Comparison of ENCODE assay signal across 15 cellular contexts in genomic region chr13:49399801-49400472, GRCh38. TPM values are rescaled to one million over a fixed set of nuclear protein-coding genes. Genes with fewer than 3 reads are reported as not detected.
DNase-seq lines count a peak whose midpoint lies in the region; ATAC-seq, FAIRE-seq and TF ChIP-seq lines count a peak whose summit lies in the region.
"Had no signal": no experiment of that assay in that cellular context is flagged by ENCODE, and none has a peak within 500 bp of the region (broad histone marks: within the 10 kb centered on the region; RNA-seq: fewer than 3 reads in every experiment).

No MANE protein-coding gene starts in this region.

- POLR2A ChIA-PET in HepG2 (lab: Yijun Ruan, JAX): no interaction called here

- H4K20me1 ChIP-seq in Karpas-422 (ENCODE audit: insufficient read depth, low read depth, low read length) (no peaks in the 10 kb centered on the region), astrocyte (ENCODE audit: insufficient read depth, low read length) (no peaks in the 10 kb centered on the region), HepG2 (ENCODE audit: insufficient read depth, low read length) (no peaks in the 10 kb centered on the region)

- FAIRE-seq in astrocyte (lab: Jason Lieb, UNC) (no peak), HepG2 (lab: Jason Lieb, UNC) (no peak)

- H3K9me3 Mint-ChIP-seq in astrocyte (ENCODE audit: unreplicated experiment): peaks cover 4% of the 10 kb centered on the region

- H3K27me3 Mint-ChIP-seq in astrocyte (ENCODE audit: low read depth, unreplicated experiment): no peaks in the 10 kb centered on the region

- no peaks in the 10 kb centered on the region for H3K9me2 ChIP-seq in Karpas-422 (replicated peaks; ENCODE audit: insufficient read depth, low read length)
- H3K9me2 ChIP-seq: SK-N-SH had no signal

- intact Hi-C loops in left colon (cut with DNase I, micrococcal nuclease): no loop called here
- intact Hi-C loops in HepG2 (cut with micrococcal nuclease; ENCODE audit: unreplicated experiment): no loop called here

- TF ChIP-seq EP300 in HepG2 (IDR thresholded peaks at IDR 0.05; ENCODE audit: low read depth in 2 of 2, low read length in 2 of 2) (no peak), HepG2 (CRISPR knock-in tag; IDR thresholded peaks at IDR 0.05; ENCODE audit: borderline replicate concordance) (no peak)

- H3K4me1 ChIP-seq in Karpas-422 (ENCODE audit: low read length) (peaks cover 40% of the 10 kb centered on the region), astrocyte (ENCODE audit: insufficient read depth, low read length) (peaks cover 3% of the 10 kb centered on the region), HepG2 (ENCODE audit: insufficient read depth, low read length) (no peaks in the 10 kb centered on the region)
- H3K4me1 ChIP-seq: BE2C had no signal

- peaks cover 6% of the 10 kb centered on the region; the same call in 1 of the 2 replicates for H3K9me3 ChIP-seq in Karpas-422 (ENCODE audit: low read length)
- no peaks in the 10 kb centered on the region for H3K9me3 ChIP-seq in astrocyte (ENCODE audit: insufficient read depth, low read depth, low read length)
- H3K9me3 ChIP-seq in HepG2 (ENCODE audit: low read length): no peaks in the 10 kb centered on the region
- H3K9me3 ChIP-seq: BE2C had no signal

- CTCF ChIA-PET in HepG2 (lab: Yijun Ruan, JAX; ENCODE audit: low intra/inter-chr PET ratio, low total read pairs): no interaction called here

- TF ChIP-seq CTCF in astrocyte (IDR thresholded peaks at IDR 0.05; ENCODE audit: insufficient read depth, low read depth, low read length) (no peak), HepG2 (CRISPR knock-in tag; IDR thresholded peaks at IDR 0.05) (no peak), brain microvascular endothelial cell (IDR thresholded peaks at IDR 0.05; ENCODE audit: low read depth, low read length, missing control alignments) (no peak)

- TF ChIP-seq POLR2A in HepG2 (IDR thresholded peaks at IDR 0.05; ENCODE audit: insufficient read depth in 1 of 2, low read depth in 2 of 2, low read length in 2 of 2): no peak

- peak overlapping the region; percentile 72 for H3K27ac ChIP-seq in Karpas-422 (ENCODE audit: low read length)
- no peak overlapping the region for H3K27ac ChIP-seq in astrocyte (ENCODE audit: low read depth, low read length)
- no peak overlapping the region for H3K27ac ChIP-seq in HepG2 (ENCODE audit: extremely low read length, insufficient read depth, low read length)
- no peak overlapping the region for H3K27ac ChIP-seq in brain microvascular endothelial cell

- peaks cover 15% of the 10 kb centered on the region for H3K4me1 Mint-ChIP-seq in astrocyte (ENCODE audit: low read depth, unreplicated experiment)

- H3K4me3 ChIP-seq in Karpas-422 (ENCODE audit: low read length) (peak overlapping the region; percentile 51), astrocyte (ENCODE audit: insufficient read depth, low read depth, low read length) (no peak overlapping the region), HepG2 (replicated peaks in 1 of 3; ENCODE audit: insufficient read depth in 1 of 3, low read depth in 2 of 3, low read length in 3 of 3) (no peak overlapping the region), brain microvascular endothelial cell (ENCODE audit: low read depth, low read length) (no peak overlapping the region)

- H3K27me3 ChIP-seq in Karpas-422 (ENCODE audit: low read length) (no peaks in the 10 kb centered on the region), astrocyte (ENCODE audit: insufficient read depth, low read length) (no peaks in the 10 kb centered on the region), HepG2 (ENCODE audit: control insufficient read depth in 1 of 2, insufficient read depth in 2 of 2, low read length in 2 of 2) (no peaks in the 10 kb centered on the region), brain microvascular endothelial cell (replicated peaks) (no peaks in the 10 kb centered on the region)
- H3K27me3 ChIP-seq: BE2C had no signal

- in situ Hi-C loops in HepG2 (cut with HindIII; ENCODE audit: extremely low pct_ligation_motif_present, low pct_unique_long_range_greater_than_20kb) (no loop called here), brain microvascular endothelial cell (cut with HindIII; ENCODE audit: low pct_ligation_motif_present, low sequenced_read_pairs) (no loop called here)

- peak overlapping the region; percentile 71 for H3K4me2 ChIP-seq in Karpas-422 (ENCODE audit: low read depth, low read length, poor library complexity, severe bottlenecking)
- no peak overlapping the region for H3K4me2 ChIP-seq in astrocyte (ENCODE audit: low read length)
- H3K4me2 ChIP-seq in HepG2 (ENCODE audit: low read depth, low read length): no peak overlapping the region
- H3K4me2 ChIP-seq: SK-N-SH had no signal

- ATAC-seq in left colon: peak; percentile 84
- ATAC-seq in HepG2: no peak

- no peak overlapping the region for H2AFZ ChIP-seq in Karpas-422 (ENCODE audit: low read length)
- no peak overlapping the region for H2AFZ ChIP-seq in astrocyte (ENCODE audit: low read depth, low read length)
- H2AFZ ChIP-seq in HepG2 (ENCODE audit: low read length): no peak overlapping the region

- DNase-seq in Karpas-422 (peak; percentile 53), astrocyte (ENCODE audit: low read depth) (no peak), left colon (no peak), superior temporal gyrus (ENCODE audit: extremely low spot score) (peak; percentile 66), SW 1271 (lab: John Stamatoyannopoulos, UW) (no peak), ecto neural progenitor cell (ENCODE audit: low spot score) (no peak), HepG2 (ENCODE audit: low spot score) (no peak), brain microvascular endothelial cell (no peak)
- DNase-seq: activated CD8-positive, alpha-beta memory T cell treated with anti-CD3 and anti-CD28 coated beads for 24 hours; activated naive CD4-positive, alpha-beta T cell; BE2C; erythroblast; mesendoderm; NCI-H1048; SK-N-SH had no signal

- no peak overlapping the region for H3K27ac Mint-ChIP-seq in astrocyte (ENCODE audit: unreplicated experiment)

- H3K36me3 Mint-ChIP-seq in astrocyte (ENCODE audit: low read depth, unreplicated experiment): peaks cover 3% of the 10 kb centered on the region

- H3K4me3 Mint-ChIP-seq in astrocyte (ENCODE audit: unreplicated experiment): peak overlapping the region; percentile 76

- TF ChIP-seq RAD21 in HepG2 (CRISPR knock-in tag; IDR thresholded peaks at IDR 0.05): no peak

- BruUV-seq in HepG2 (replicated peaks; lab: Mats Ljungman, UMichigan): no TSS peak

- peak overlapping the region; percentile 54 for H3K9ac ChIP-seq in Karpas-422 (ENCODE audit: low read length)
- no peak overlapping the region for H3K9ac ChIP-seq in astrocyte (ENCODE audit: low read length)
- H3K9ac ChIP-seq in HepG2 (ENCODE audit: insufficient read depth, low read depth, low read length): no peak overlapping the region
- H3K9ac ChIP-seq: SK-N-SH had no signal

- H3K79me2 ChIP-seq in Karpas-422 (ENCODE audit: low read length): peaks cover 59% of the 10 kb centered on the region
- H3K79me2 ChIP-seq in astrocyte (ENCODE audit: insufficient read depth, low read length): no peaks in the 10 kb centered on the region
- H3K79me2 ChIP-seq in HepG2 (ENCODE audit: insufficient read depth, low read length): no peaks in the 10 kb centered on the region

- H3K36me3 ChIP-seq in Karpas-422 (ENCODE audit: insufficient read depth, low read length) (peaks cover 3% of the 10 kb centered on the region; the same call in 1 of the 2 replicates), astrocyte (ENCODE audit: insufficient read depth, low read length) (no peaks in the 10 kb centered on the region), HepG2 (replicated peaks in 1 of 2; ENCODE audit: control insufficient read depth in 1 of 2, insufficient read depth in 2 of 2, low read length in 2 of 2) (no peaks in the 10 kb centered on the region), brain microvascular endothelial cell (replicated peaks) (no peaks in the 10 kb centered on the region)
- H3K36me3 ChIP-seq: BE2C had no signal

- WGBS in HepG2 (ENCODE audit: low lambda C conversion rate): 61% methylated on average over 1 of the region's 1 CpG

RNA-seq across cellular contexts. Expression of gene CAB39L, which starts 43.9 kb away (rescaled TPM):
- 24.7 and 51.9 TPM in 2 replicates for total RNA-seq in Karpas-422 (2014; rRNA removed; shearing (Covaris generic); ENCODE audit: low replicate concordance)
- total RNA-seq in astrocyte (13.2 and 13.7 TPM in 2 replicates), left colon (10 to 100 TPM in 1 of 2 donors, 1 to 10 TPM in 1; 6.8 to 13.5 TPM), HepG2 (2016; rRNA removed; fragmentation: Illumina TruSeq; extraction: Trizol) (6.1 and 8.3 TPM in 2 replicates)
- total RNA-seq in HepG2 (2016; cell fraction: cytosol; rRNA removed; fragmentation: Illumina TruSeq; extraction: Trizol; ENCODE audit: low read depth): 2.2 TPM in 2 replicates
- 5.6 and 8.5 TPM in 2 replicates for total RNA-seq in HepG2 (2016; cell fraction: insoluble cytoplasmic fraction; rRNA removed; fragmentation: Illumina TruSeq; extraction: Trizol)
- 6.0 and 6.4 TPM in 2 replicates for total RNA-seq in HepG2 (2016; cell fraction: membrane; rRNA removed; fragmentation: Illumina TruSeq; extraction: Trizol)
- 3.9 and 4.0 TPM in 2 replicates for total RNA-seq in HepG2 (2016; cell fraction: nucleus; rRNA removed; fragmentation: Illumina TruSeq; extraction: Trizol)
- 2.2 and 3.1 TPM in 2 replicates for polyA plus RNA-seq in HepG2 (2011; rRNA removed)
- 1.7 and 2.4 TPM in 2 replicates for polyA plus RNA-seq in HepG2 (2011; cell fraction: cytosol; rRNA removed)
- polyA plus RNA-seq in HepG2 (2011; cell fraction: nucleus; rRNA removed): 1.00 and 1.1 TPM in 2 replicates
- polyA plus RNA-seq in HepG2 (2012): 2.9 and 3.9 TPM in 2 replicates
- polyA plus RNA-seq in HepG2 (2016; cell fraction: cytosol; fragmentation: Illumina TruSeq; extraction: Trizol; ENCODE audit: low read depth): 1.5 and 2.1 TPM in 2 replicates
- polyA plus RNA-seq in HepG2 (2016; cell fraction: insoluble cytoplasmic fraction; fragmentation: Illumina TruSeq; extraction: Trizol; ENCODE audit: low read depth): 7.8 and 8.2 TPM in 2 replicates
- 4.1 and 4.4 TPM in 2 replicates for polyA plus RNA-seq in HepG2 (2016; cell fraction: membrane; fragmentation: Illumina TruSeq; extraction: Trizol; ENCODE audit: low read depth)
- 3.4 and 4.1 TPM in 2 replicates for polyA plus RNA-seq in HepG2 (2016; cell fraction: nucleus; fragmentation: Illumina TruSeq; extraction: Trizol; ENCODE audit: insufficient read depth, low read depth)
- polyA minus RNA-seq in HepG2 (2011; rRNA and poly(A)+ RNA removed; ENCODE audit: low replicate concordance): 1.5 and 4.9 TPM in 2 replicates
- polyA minus RNA-seq in HepG2 (2011; cell fraction: cytosol; rRNA and poly(A)+ RNA removed): 2.0 and 3.7 TPM in 2 replicates
- polyA minus RNA-seq in HepG2 (2011; cell fraction: nucleus; rRNA and poly(A)+ RNA removed): 4.4 and 4.5 TPM in 2 replicates

RNA-seq across cellular contexts. Expression of gene SETDB2, which starts 44.1 kb away (rescaled TPM):
- 25.4 and 34.0 TPM in 2 replicates for total RNA-seq in Karpas-422 (2014; rRNA removed; shearing (Covaris generic); ENCODE audit: low replicate concordance)
- 5.6 and 5.8 TPM in 2 replicates for total RNA-seq in astrocyte
- 10 to 100 TPM in 1 of 2 donors, 1 to 10 TPM in 1; 9.3 to 10.6 TPM for total RNA-seq in left colon
- total RNA-seq in HepG2 (2016; rRNA removed; fragmentation: Illumina TruSeq; extraction: Trizol): 8.7 and 9.5 TPM in 2 replicates
- 6.9 and 7.8 TPM in 2 replicates for total RNA-seq in HepG2 (2016; cell fraction: cytosol; rRNA removed; fragmentation: Illumina TruSeq; extraction: Trizol; ENCODE audit: low read depth)
- 8.3 and 9.7 TPM in 2 replicates for total RNA-seq in HepG2 (2016; cell fraction: insoluble cytoplasmic fraction; rRNA removed; fragmentation: Illumina TruSeq; extraction: Trizol)
- 8.2 and 9.2 TPM in 2 replicates for total RNA-seq in HepG2 (2016; cell fraction: membrane; rRNA removed; fragmentation: Illumina TruSeq; extraction: Trizol)
- 13.6 and 15.9 TPM in 2 replicates for total RNA-seq in HepG2 (2016; cell fraction: nucleus; rRNA removed; fragmentation: Illumina TruSeq; extraction: Trizol)
- 6.1 and 8.1 TPM in 2 replicates for polyA plus RNA-seq in HepG2 (2011; rRNA removed)
- polyA plus RNA-seq in HepG2 (2011; cell fraction: cytosol; rRNA removed): 2.2 and 3.0 TPM in 2 replicates
- polyA plus RNA-seq in HepG2 (2011; cell fraction: nucleus; rRNA removed): 6.3 and 8.6 TPM in 2 replicates
- polyA plus RNA-seq in HepG2 (2012): 7.9 and 8.3 TPM in 2 replicates
- polyA plus RNA-seq in HepG2 (2016; cell fraction: cytosol; fragmentation: Illumina TruSeq; extraction: Trizol; ENCODE audit: low read depth): 1.1 and 2.0 TPM in 2 replicates
- polyA plus RNA-seq in HepG2 (2016; cell fraction: insoluble cytoplasmic fraction; fragmentation: Illumina TruSeq; extraction: Trizol; ENCODE audit: low read depth): 7.2 and 7.5 TPM in 2 replicates
- polyA plus RNA-seq in HepG2 (2016; cell fraction: membrane; fragmentation: Illumina TruSeq; extraction: Trizol; ENCODE audit: low read depth): 3.4 TPM in 2 replicates
- 16.0 and 16.3 TPM in 2 replicates for polyA plus RNA-seq in HepG2 (2016; cell fraction: nucleus; fragmentation: Illumina TruSeq; extraction: Trizol; ENCODE audit: insufficient read depth, low read depth)
- 1.6 and 2.4 TPM in 2 replicates for polyA minus RNA-seq in HepG2 (2011; rRNA and poly(A)+ RNA removed; ENCODE audit: low replicate concordance)
- polyA minus RNA-seq in HepG2 (2011; cell fraction: cytosol; rRNA and poly(A)+ RNA removed): 5.6 and 6.7 TPM in 2 replicates
- 23.7 and 25.6 TPM in 2 replicates for polyA minus RNA-seq in HepG2 (2011; cell fraction: nucleus; rRNA and poly(A)+ RNA removed)

Comparison
In these comparisons a context has a peak if more than half of its experiments do, and no peak if none do; other contexts are left out.
1. DNase-seq: peak in Karpas-422 (single experiment) and superior temporal gyrus (single experiment); none in astrocyte (single experiment), left colon (0 of 2), SW 1271 (0 of 2), ecto neural progenitor cell (single experiment), HepG2 (single experiment) and brain microvascular endothelial cell (single experiment).